ENCODE assay signal across 21 cellular contexts in genomic region chr1:28653063-28653462, GRCh38. TPM values are rescaled to one million over a fixed set of nuclear protein-coding genes. Genes with fewer than 3 reads are reported as not detected.
"Had no signal": no experiment of that assay in that cellular context is flagged by ENCODE, and none has a peak within 500 bp of the region (broad histone marks: within the 10 kb centered on the region; RNA-seq: fewer than 3 reads in every experiment).

No MANE protein-coding gene starts in this region.

RNA-seq across cellular contexts. Expression of gene RNU11, which starts 4.7 kb away (rescaled TPM):
- total RNA-seq: activated naive CD4-positive, alpha-beta T cell treated with anti-CD3 and anti-CD28 coated beads for 36 hours; activated naive CD4-positive, alpha-beta T cell treated with anti-CD3 and anti-CD28 coated beads, Interleukin-2, amount 50 U/mL, for 72 hours; activated naive CD8-positive, alpha-beta T cell treated with anti-CD3 and anti-CD28 coated beads for 36 hours; activated naive CD8-positive, alpha-beta T cell treated with anti-CD3 and anti-CD28 coated beads, Interleukin-2, amount 10 ng/mL, durations not matched to agents 7 days and 5 days; activated T-cell treated with anti-CD3 and anti-CD28 coated beads, Interleukin-2, amount 50 U/mL, for 4 hours; activated T-cell treated with anti-CD3 and anti-CD28 coated beads, Interleukin-2, amount 50 U/mL, for 72 hours; activated T-helper 1 cell treated with anti-CD3 and anti-CD28 coated beads, Interleukin-12 subunit alpha, Interleukin-12 subunit beta, Interleukin-2, Interleukin-4 antibody, amounts not matched to agents 30 ng/mL and 10 ng/mL and 1 ng/mL, durations not matched to agents 14 hours and 24 hours and 36 hours; activated T-helper 17 cell treated with anti-CD3 and anti-CD28 coated beads, Interleukin-2, amount 50 U/mL, for 72 hours; activated T-helper 2 cell treated with anti-CD3 and anti-CD28 coated beads, Interferon-gamma antibody, Interleukin-2, Interleukin-4, amounts not matched to agents 10 μg/mL and 5 μg/mL and 100 μg/mL, durations not matched to agents 14 hours and 24 hours and 36 hours; adrenal gland; aorta; ascending aorta; astrocyte; body of pancreas; breast epithelium; bronchial epithelial cell; cardiac muscle cell; cardiac septum; cerebellum; chondrocyte had no signal
- polyA plus RNA-seq: adipose tissue, adrenal gland, aorta, cardiac muscle cell had no signal
